8 cellular contexts compared by ENCODE assay signal in the genomic region with DNA sequence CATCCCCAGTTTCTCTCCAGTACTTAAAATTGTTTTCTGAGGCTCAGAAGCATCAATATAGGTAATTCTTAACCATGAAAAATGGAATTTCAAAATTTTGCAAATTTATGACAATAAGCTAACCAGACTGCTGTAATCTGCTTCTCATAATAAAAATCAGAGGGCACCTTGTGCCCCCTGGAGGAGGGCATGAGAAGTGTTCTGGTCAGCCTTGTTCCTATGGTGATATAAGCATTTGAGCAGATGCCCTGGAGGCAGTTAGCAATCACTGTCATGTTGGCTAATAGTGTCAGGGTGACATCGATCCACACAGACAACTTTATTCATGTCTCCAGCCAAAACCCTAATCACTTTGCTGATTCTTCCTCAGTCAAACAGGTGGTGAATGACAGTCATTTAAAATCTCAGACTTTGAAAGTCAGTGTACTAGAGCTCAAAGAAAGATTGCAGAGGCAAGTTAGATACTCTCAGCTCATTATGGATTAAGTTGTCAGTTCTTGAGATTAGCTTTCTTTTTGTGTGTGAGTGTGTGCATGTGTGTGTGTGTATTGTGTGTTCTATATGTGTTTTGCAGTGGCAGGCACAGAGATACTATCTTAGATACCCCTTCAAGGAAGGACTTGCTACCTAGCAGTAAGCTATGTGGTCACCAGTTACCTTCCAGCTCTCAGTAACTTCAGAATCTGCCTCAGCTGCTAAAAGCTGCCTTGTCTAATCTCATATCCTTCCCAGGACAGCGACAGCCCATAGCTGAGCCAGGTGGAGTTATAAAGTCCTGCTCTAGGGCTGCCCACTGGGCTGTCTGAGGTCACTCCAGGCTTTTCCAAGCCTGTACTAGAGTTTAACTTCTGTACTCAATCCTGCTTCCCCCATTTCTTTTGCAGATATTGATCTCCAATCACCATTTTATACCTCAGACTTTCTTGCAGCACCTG.
DNase-seq lines count a peak whose midpoint lies in the region; ATAC-seq and TF ChIP-seq lines count a peak whose summit lies in the region.

No MANE protein-coding gene starts in this region.

- DNase-seq in A172 (ENCODE audit: low spot score) = peak; percentile 28
- DNase-seq in NCI-H345 (lab: John Stamatoyannopoulos, UW) = peak; percentile 56
- DNase-seq in epithelial cell of esophagus (ENCODE audit: low read depth) = peak; percentile 89
- DNase-seq in GM13977 (ENCODE audit: low spot score) = no peak
- no peak for DNase-seq in transverse colon

- H3K4me3 ChIP-seq in epithelial cell of esophagus (ENCODE audit: low read length) (no peak overlapping the region), transverse colon (no peak overlapping the region)

- H3K9me3 ChIP-seq in transverse colon = no peaks in the 10 kb centered on the region

- TF ChIP-seq POLR2A in transverse colon (IDR thresholded peaks at IDR 0.05) = no peak

- H3K36me3 ChIP-seq in transverse colon = no peaks in the 10 kb centered on the region

- 40 to 53% methylated on average over 1 to 2 of the region's 2 CpGs for WGBS in transverse colon (ENCODE audit: low coverage in 1 of 2), 2 donors

- ATAC-seq in GM19395 (IDR thresholded peaks at IDR 0.05; ENCODE audit: unreplicated experiment) (no peak), HG02852 (IDR thresholded peaks at IDR 0.05; ENCODE audit: unreplicated experiment) (no peak)

- TF ChIP-seq EP300 in transverse colon (IDR thresholded peaks at IDR 0.05; ENCODE audit: low read depth) = no peak

- intact Hi-C loops in transverse colon (cut with DNase I; ENCODE audit: low total_unique reads) = loop anchor here (10.0 kb wide), 1 partner anchor 1075 kb away; no protein-coding TSS in a partner anchor

- H3K27ac ChIP-seq in transverse colon = no peak overlapping the region

- peak; percentile 39 for TF ChIP-seq CTCF in GM12873 (IDR thresholded peaks at IDR 0.05; ENCODE audit: insufficient read depth, low read depth, low read length, missing control alignments)
- TF ChIP-seq CTCF in epithelial cell of esophagus (IDR thresholded peaks at IDR 0.05; ENCODE audit: insufficient read depth, low read depth, low read length, missing control alignments) = peak; percentile 79
- TF ChIP-seq CTCF in GM13977 (IDR thresholded peaks at IDR 0.05; ENCODE audit: extremely low read depth, insufficient read depth, missing control alignments) = no peak
- TF ChIP-seq CTCF in transverse colon (IDR thresholded peaks at IDR 0.05) = peak in 1 of 5 experiments; percentile 9

- no peaks in the 10 kb centered on the region for H3K4me1 ChIP-seq in transverse colon

- in situ Hi-C loops in GM13977 (cut with MboI; ENCODE audit: low pct_unique_long_range_greater_than_20kb, low sequenced_read_pairs, unreplicated experiment) (no loop called here), transverse colon (cut with MboI; ENCODE audit: low pct_ligation_motif_present in 1 of 4, low pct_unique_long_range_greater_than_20kb in 1 of 4, low sequenced_read_pairs in 3 of 4) (no loop called here)

- no peaks in the 10 kb centered on the region for H3K27me3 ChIP-seq in transverse colon

Comparison
In these comparisons a context has a peak if more than half of its experiments do, and no peak if none do; other contexts are left out.
1. DNase-seq: peak in A172 (single experiment), NCI-H345 (single experiment) and epithelial cell of esophagus (single experiment); none in GM13977 (single experiment) and transverse colon (single experiment).